Comparison of ENCODE assay signal across 25 cellular contexts in the genomic region with DNA sequence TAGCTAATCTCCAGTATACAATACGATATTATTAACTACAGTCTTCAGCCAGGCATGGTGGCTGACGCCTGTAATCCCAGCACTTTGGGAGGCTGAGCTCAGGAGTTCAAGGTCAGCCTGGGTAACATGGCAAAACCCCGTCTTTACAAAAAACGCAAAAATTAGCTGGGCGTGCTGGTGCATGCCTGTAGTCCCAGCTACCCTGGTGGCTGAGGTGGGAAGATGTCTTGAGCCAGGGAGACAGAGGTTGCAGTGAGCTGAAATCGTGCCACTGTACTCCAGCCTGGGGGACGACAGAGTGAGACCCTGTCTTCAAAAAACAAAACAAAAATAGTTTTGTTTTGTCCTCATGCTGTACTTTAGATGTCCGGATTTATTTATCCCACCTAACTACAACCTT. TPM values are rescaled to one million over a fixed set of nuclear protein-coding genes. Genes with fewer than 3 reads are reported as not detected.
"Had no signal": no experiment of that assay in that cellular context is flagged by ENCODE, and none has a peak within 500 bp of the region (broad histone marks: within the 10 kb centered on the region; RNA-seq: fewer than 3 reads in every experiment).

No MANE protein-coding gene starts in this region.

- DNase-seq: Kasumi-1, MV-4-11, NCI-H1048, NCI-H1105, NCI-H1417, NCI-H1436 treated with DMSO at 0.1 percent for 48 hours, NCI-H1694, NCI-H187 treated with DMSO at 0.1 percent for 48 hours, NCI-H2029 treated with DMSO at 0.1 percent for 48 hours, NCI-H2171 treated with DMSO at 0.1 percent for 48 hours, NCI-H345, NCI-H446 treated with DMSO at 0.1 percent for 48 hours, NCI-H510A treated with DMSO at 0.1 percent for 48 hours, NCI-H526, NCI-H748 treated with DMSO at 0.1 percent for 48 hours, Right ventricle myocardium superior, RPMI8226, SIG-M5 had no signal

- H3K4me2 ChIP-seq: KMS-11 had no signal

- H3K9me3 ChIP-seq: SJSA1 had no signal

- H3K36me3 ChIP-seq: SJSA1 had no signal

- H3K4me3 Mint-ChIP-seq: IgD-negative memory B cell had no signal

- H3K9ac ChIP-seq: KMS-11 had no signal

- H3K27ac ChIP-seq: KMS-11, SJSA1 had no signal

- H3K27ac Mint-ChIP-seq: IgD-negative memory B cell had no signal

- H3K4me1 Mint-ChIP-seq: IgD-negative memory B cell had no signal

- H3K4me3 ChIP-seq: K562, SJSA1, SK-N-MC had no signal

- H3K4me1 ChIP-seq: SJSA1 had no signal

RNA-seq across cellular contexts. Expression of gene SV2B, which starts 29.2 kb away (rescaled TPM):
- total RNA-seq: HT1080, M059J, SJSA1 had no signal
